ENCODE assay signal across 23 cellular contexts in the genomic region with DNA sequence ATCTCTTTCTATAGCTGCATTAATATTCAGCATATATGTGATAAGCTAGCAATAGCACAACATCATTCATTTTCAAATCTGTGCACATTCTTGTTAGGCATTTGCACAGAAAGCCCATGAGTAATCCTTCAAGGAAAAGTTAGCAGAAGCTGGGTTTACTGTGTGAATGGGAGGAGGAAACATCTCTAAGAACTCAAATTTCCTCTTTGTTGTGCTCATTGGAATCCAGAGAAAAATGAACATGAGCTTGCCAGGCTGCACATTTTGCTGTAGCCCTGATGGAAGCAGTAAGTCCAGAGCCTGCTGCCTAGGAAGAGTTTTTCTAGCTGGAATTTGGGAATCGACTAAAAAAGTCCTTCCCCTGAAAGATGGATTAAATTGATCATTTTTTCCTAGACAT.
A peak's percentile ranks its signal among the peaks of the same experiment; 100 is the strongest.
DNase-seq lines count a peak whose midpoint lies in the region; ATAC-seq and TF ChIP-seq lines count a peak whose summit lies in the region.
"Had no signal": no experiment of that assay in that cellular context is flagged by ENCODE, and none has a peak within 500 bp of the region (broad histone marks: within the 10 kb centered on the region; RNA-seq: fewer than 3 reads in every experiment).

No MANE protein-coding gene starts in this region.

- no peak overlapping the region for H3K9ac ChIP-seq in mesendoderm (ENCODE audit: low read length)

- no CpG with 5 or more reads among the region's 1 CpG for WGBS in mesendoderm (ENCODE audit: extremely low coverage, insufficient coverage, low lambda C conversion rate)

- H2BK120ac ChIP-seq in mesendoderm (ENCODE audit: low read depth, low read length) = peak overlapping the region; percentile 14

- H4K8ac ChIP-seq in mesendoderm (ENCODE audit: low read depth, low read length) = no peak overlapping the region

- H3K18ac ChIP-seq in mesendoderm (ENCODE audit: low read length) = no peak overlapping the region

- CTCF ChIA-PET in HEK293T (lab: Yijun Ruan, JAX) = interaction anchor here (0.5 kb wide), 1 partner anchor 880 kb away, joined by 3 read pairs; no protein-coding TSS in a partner anchor

- H3K23ac ChIP-seq in mesendoderm (ENCODE audit: low read length) = no peak overlapping the region

- no peak overlapping the region for H2AK5ac ChIP-seq in mesendoderm (ENCODE audit: low read length)

- no peak overlapping the region for H4K5ac ChIP-seq in mesendoderm (ENCODE audit: low read length)

- no peak overlapping the region for H2BK5ac ChIP-seq in mesendoderm (ENCODE audit: low read length)

- H3K27ac ChIP-seq in mesendoderm (ENCODE audit: low read depth, low read length) = no peak overlapping the region
- H3K27ac ChIP-seq: 22Rv1, HL-60, PC-9 had no signal

- POLR2A ChIA-PET in HEK293T (lab: Yijun Ruan, JAX) = no interaction called here

- no peaks in the 10 kb centered on the region for H3K27me3 ChIP-seq in mesendoderm (ENCODE audit: insufficient read depth, low read length, poor library complexity)
- H3K27me3 ChIP-seq: BE2C had no signal

- no peaks in the 10 kb centered on the region for H3K79me1 ChIP-seq in mesendoderm (ENCODE audit: low read length)

- no peaks in the 10 kb centered on the region for H3K79me2 ChIP-seq in mesendoderm (ENCODE audit: control insufficient read depth, insufficient read depth, low read length)

- no peaks in the 10 kb centered on the region for H3K36me3 ChIP-seq in mesendoderm (ENCODE audit: control insufficient read depth, insufficient read depth, low read length)
- H3K36me3 ChIP-seq: BE2C had no signal

- no peak for TF ChIP-seq CTCF in choroid plexus epithelial cell (conservative IDR thresholded peaks at IDR 0.05; ENCODE audit: low read depth, low read length)

- peaks cover 12% of the 10 kb centered on the region for H3K4me1 ChIP-seq in mesendoderm (ENCODE audit: control insufficient read depth, low read depth, low read length)
- H3K4me1 ChIP-seq: BE2C had no signal

- no peak overlapping the region for H3K4ac ChIP-seq in mesendoderm (ENCODE audit: low read depth, low read length)

- H2BK15ac ChIP-seq in mesendoderm (replicated peaks; ENCODE audit: low read depth) = peak overlapping the region; percentile 6

- no peak overlapping the region for H3K56ac ChIP-seq in mesendoderm (ENCODE audit: low read length)

- H3K4me3 ChIP-seq in choroid plexus epithelial cell (ENCODE audit: low read depth, low read length) (no peak overlapping the region), mesendoderm (ENCODE audit: low read length) (no peak overlapping the region)
- H3K4me3 ChIP-seq: PC-9 had no signal

- no peak overlapping the region for H3K4me2 ChIP-seq in mesendoderm (ENCODE audit: low read length)
- H3K4me2 ChIP-seq: PC-9 had no signal

- DNase-seq in A172 (ENCODE audit: low spot score) (peak; percentile 19), RPMI7951 (ENCODE audit: low read depth) (peak; percentile 21), choroid plexus epithelial cell (ENCODE audit: low read depth) (peak; percentile 11), mesendoderm (no peak), HEK293T (ENCODE audit: extremely low spot score) (no peak), 8988T (no peak)
- DNase-seq: BE2C, DMS53, GDM1, KBM-7, MM.1S, NCI-H1048, NCI-H1417 treated with DMSO at 0.1 percent for 48 hours, NCI-H187 treated with DMSO at 0.1 percent for 48 hours, NCI-H2227 treated with DMSO at 0.1 percent for 48 hours, NCI-H510A, NCI-H748 treated with DMSO at 0.1 percent for 48 hours, PC-9, SIG-M5 had no signal

- ATAC-seq in HG02642 (IDR thresholded peaks at IDR 0.05; ENCODE audit: poor library complexity, unreplicated experiment) (no peak), HG03432 (IDR thresholded peaks at IDR 0.05; ENCODE audit: unreplicated experiment) (no peak)

TF ChIP-seq in HEK293T, 16 proteins besides CTCF, POLR2A, EP300 and RAD21:
- TF ChIP-seq NFRKB (IDR thresholded peaks at IDR 0.05) = no peak
- no peak for TF ChIP-seq FOXA1 (IDR thresholded peaks at IDR 0.05)
- no peak for TF ChIP-seq ELF4 (IDR thresholded peaks at IDR 0.05)
- no peak for TF ChIP-seq ARNT (IDR thresholded peaks at IDR 0.05)
- no peak for TF ChIP-seq SUZ12 (IDR thresholded peaks at IDR 0.05)
- no peak for TF ChIP-seq TARDBP (IDR thresholded peaks at IDR 0.05)
- no peak for TF ChIP-seq LEF1 (IDR thresholded peaks at IDR 0.05; ENCODE audit: borderline replicate concordance)
- no peak for TF ChIP-seq HDGF (IDR thresholded peaks at IDR 0.05; ENCODE audit: borderline replicate concordance)
- no peak for TF ChIP-seq FOXK2 (IDR thresholded peaks at IDR 0.05)
- TF ChIP-seq BHLHE40 (IDR thresholded peaks at IDR 0.05; ENCODE audit: borderline replicate concordance) = no peak
- no peak for TF ChIP-seq ZNF384 (IDR thresholded peaks at IDR 0.05)
- TF ChIP-seq FOXM1 (IDR thresholded peaks at IDR 0.05; ENCODE audit: borderline replicate concordance) = no peak

Comparison
In these comparisons a context has a peak if more than half of its experiments do, and no peak if none do; other contexts are left out.
1. DNase-seq: peak in A172 (single experiment), RPMI7951 (single experiment) and choroid plexus epithelial cell (single experiment); none in mesendoderm (single experiment), HEK293T (single experiment) and 8988T (single experiment).